ENCODE assay signal across 8 cellular contexts in genomic region chr5:179796877-179797608, GRCh38. TPM values are rescaled to one million over a fixed set of nuclear protein-coding genes. Genes with fewer than 3 reads are reported as not detected.
A peak's percentile ranks its signal among the peaks of the same experiment; 100 is the strongest.
DNase-seq lines count a peak whose midpoint lies in the region; ATAC-seq, FAIRE-seq and TF ChIP-seq lines count a peak whose summit lies in the region.

No MANE protein-coding gene starts in this region.

- peak overlapping the region; percentile 96; the same call in 1 of the 2 replicates for H3K4me2 ChIP-seq in GM12878 (ENCODE audit: control insufficient read depth, insufficient read depth)

- H2AFZ ChIP-seq in GM12878 (ENCODE audit: control insufficient read depth, low read depth, low read length) = peak overlapping the region; percentile 22

- BruUV-seq in GM12878 (replicated peaks; lab: Mats Ljungman, UMichigan) = no TSS peak

- H3K36me3 ChIP-seq in GM12878 (ENCODE audit: control insufficient read depth in 2 of 2, insufficient read depth in 2 of 2, low read length in 1 of 2) (peaks cover 0 to 13% of the 10 kb centered on the region in 2 experiments; a peak in 2 of 4 replicates), muscle layer of duodenum (ENCODE audit: control insufficient read depth in 1 of 2, insufficient read depth in 2 of 2, low read length in 2 of 2) (peaks cover 15 to 34% of the 10 kb centered on the region in 2 donors), uterus (no peaks in the 10 kb centered on the region)

- FAIRE-seq in GM12878 (lab: Jason Lieb, UNC) = no peak

- no peak for TF ChIP-seq EP300 in GM12878 (IDR thresholded peaks at IDR 0.05; ENCODE audit: borderline replicate concordance in 1 of 2, control insufficient read depth in 1 of 2, low read depth in 2 of 2, low read length in 2 of 2)

- TF ChIP-seq RAD21 in GM12878 (IDR thresholded peaks at IDR 0.05; ENCODE audit: insufficient read depth, low read depth, low read length) = no peak

- H3K9me3 ChIP-seq in GM12878 (replicated peaks; ENCODE audit: control insufficient read depth, insufficient read depth, low read length) = no peaks in the 10 kb centered on the region
- no peaks in the 10 kb centered on the region for H3K9me3 ChIP-seq in muscle layer of duodenum (ENCODE audit: control insufficient read depth in 1 of 2, low read length in 2 of 2)
- H3K9me3 ChIP-seq in uterus = no peaks in the 10 kb centered on the region

- RAD21 ChIA-PET in GM12878 (lab: Charles Lee; ENCODE audit: unreplicated experiment) = interaction anchor here (1.1 to 2.2 kb wide), 2 partner anchors 23 to 35 kb away, joined by 3 to 8 read pairs; no protein-coding TSS in a partner anchor

- H3K79me2 ChIP-seq in GM12878 (ENCODE audit: control insufficient read depth, insufficient read depth, low read length) = no peaks in the 10 kb centered on the region

- intact Hi-C loops in left ventricle myocardium superior (cut with micrococcal nuclease) (no loop called here), Right ventricle myocardium superior (cut with DNase I) (loop anchor here (10.0 kb wide), 1 partner anchor 122 kb away; no protein-coding TSS in a partner anchor), GM12878 (cut with micrococcal nuclease; ENCODE audit: unreplicated experiment) (loop anchor here (5.0 kb wide), 1 partner anchor 35 kb away; no protein-coding TSS in a partner anchor), uterus (cut with DNase I; ENCODE audit: low total_unique reads) (no loop called here)

- DNase-seq in left ventricle myocardium superior = peak; percentile 45
- DNase-seq in Right ventricle myocardium superior = no peak
- DNase-seq in GM12878 (ENCODE audit: low read depth, low spot score) = no peak
- DNase-seq in uterus = peak in 1 of 2 donors; percentile 21
- no peak for DNase-seq in COLO829 (ENCODE audit: low spot score)
- no peak for DNase-seq in HK-2 (ENCODE audit: unreplicated experiment)

- H3K27me3 ChIP-seq in GM12878 (replicated peaks in 1 of 2; ENCODE audit: control insufficient read depth in 2 of 2, insufficient read depth in 2 of 2, low read length in 1 of 2) (no peaks in the 10 kb centered on the region), muscle layer of duodenum (ENCODE audit: low read depth, low read length) (no peaks in the 10 kb centered on the region), uterus (no peaks in the 10 kb centered on the region)

- no peak overlapping the region for H3K4me3 ChIP-seq in GM12878
- H3K4me3 ChIP-seq in muscle layer of duodenum (ENCODE audit: low read depth in 1 of 2, low read length in 2 of 2) = peak overlapping the region; percentile 42 to 74
- H3K4me3 ChIP-seq in uterus = no peak overlapping the region

- no peak overlapping the region for H3K9ac ChIP-seq in GM12878 (ENCODE audit: control insufficient read depth, insufficient read depth, low read length)

- in situ Hi-C loops in GM12878 (cut with MboI) = loop anchor here (25.0 kb wide), 1 partner anchor 290 kb away; no protein-coding TSS in a partner anchor

- CTCF ChIA-PET in GM12878 (lab: Yijun Ruan, JAX) = interaction anchor here (0.5 to 2.5 kb wide), 8 partner anchors 8 to 159 kb away, joined by 3 to 16 read pairs (median 4); partner anchors contain the start of gene MRNIP

- TF ChIP-seq POLR2A in GM12878 (IDR thresholded peaks at IDR 0.05; ENCODE audit: low read depth, low read length) = no peak
- no peak for TF ChIP-seq POLR2A in uterus (IDR thresholded peaks at IDR 0.05)

- H3K4me1 ChIP-seq in GM12878 (ENCODE audit: control insufficient read depth, insufficient read depth, low read length) (peaks cover 23% of the 10 kb centered on the region), muscle layer of duodenum (ENCODE audit: control insufficient read depth in 1 of 2, insufficient read depth in 2 of 2, low read length in 2 of 2) (peaks cover 11 to 39% of the 10 kb centered on the region in 2 donors), uterus (peaks cover 0 to 9% of the 10 kb centered on the region in 2 donors)

- SMC1A ChIA-PET in GM12878 (lab: Charles Lee; ENCODE audit: uncharacterized antibody, unreplicated experiment) = interaction anchor here (0.9 to 1.6 kb wide), 4 partner anchors 20 to 119 kb away, joined by 3 read pairs; no protein-coding TSS in a partner anchor

- TF ChIP-seq CTCF in GM12878 (IDR thresholded peaks at IDR 0.05 in 2 of 3, conservative IDR thresholded peaks at IDR 0.05 in 1 of 3; ENCODE audit: control insufficient read depth in 2 of 3, extremely low read depth in 1 of 3, insufficient read depth in 1 of 3, low read depth in 3 of 3, low read length in 3 of 3) (no peak), uterus (IDR thresholded peaks at IDR 0.05) (no peak)

- ATAC-seq in left ventricle myocardium superior (no peak), Right ventricle myocardium superior (ENCODE audit: poor library complexity) (no peak), GM12878 (no peak), HG02938 (IDR thresholded peaks at IDR 0.05; ENCODE audit: unreplicated experiment) (no peak)

- POLR2A ChIA-PET in GM12878 (lab: Charles Lee) = no interaction called here

- 86% methylated on average over 21 of the region's 21 CpGs for WGBS in GM12878 (ENCODE audit: insufficient coverage, insufficient replicate concordance, low lambda C conversion rate, missing lambda C conversion rate)

- H4K20me1 ChIP-seq in GM12878 (ENCODE audit: control insufficient read depth, insufficient read depth) = no peaks in the 10 kb centered on the region

- peak overlapping the region; percentile 10; the same call in 1 of the 2 replicates for H3K27ac ChIP-seq in GM12878 (ENCODE audit: control insufficient read depth, insufficient read depth)
- peak overlapping the region; percentile 51 for H3K27ac ChIP-seq in muscle layer of duodenum (ENCODE audit: low read length)
- H3K27ac ChIP-seq in uterus = peak overlapping the region; percentile 77 to 81

TF ChIP-seq in GM12878, 131 proteins besides CTCF, POLR2A, EP300 and RAD21 (continues in another document):
- no peak for TF ChIP-seq CBX5 (IDR thresholded peaks at IDR 0.05; ENCODE audit: low read depth)

RNA-seq across cellular contexts. Expression of gene LTC4S, which starts 3.3 kb away (rescaled TPM):
- total RNA-seq in left ventricle myocardium superior (7.1 TPM), Right ventricle myocardium superior (7.6 TPM), GM12878 (2014; rRNA removed) (1.1 and 1.8 TPM in 2 replicates), GM12878 (2014; rRNA removed; fragmentation: Illumina TruSeq; extraction: Trizol) (not detected in 2 replicates), GM12878 (2021) (2.0 and 3.6 TPM in 2 replicates), uterus (10 to 100 TPM in 2 of 4 donors, 1 to 10 TPM in 1, not detected in 1; 4.1 to 22.9 (median 13.6) TPM)
- 1.1 and 1.8 TPM in 2 replicates for total RNA-seq in GM12878 (2013; cell fraction: nucleolus; rRNA removed)
- polyA plus RNA-seq in GM12878 (2011; ENCODE audit: low read depth) = not detected
- polyA plus RNA-seq in GM12878 (2011; rRNA removed) (not detected in 2 replicates), GM12878 (2014; fragmentation: Illumina TruSeq; extraction: Trizol) (not detected in 2 replicates), GM12878 (2014; fragmentation: Nextera tagmentation; extraction: Ambion mirVana) (not detected), GM12878 (2014; rRNA removed) (1.6 and 2.0 TPM in 2 replicates), GM12878 (2016; fragmentation: Nextera tagmentation; extraction: Ambion mirVana) (1 to 10 TPM in 1 of 2 experiments, under 1 TPM in 1; 0.78 to 1.3 TPM)
- polyA plus RNA-seq in GM12878 (2011; cell fraction: cytosol; rRNA removed) = 0.13 and 0.20 TPM in 2 replicates
- 0.33 and 0.50 TPM in 2 replicates for polyA plus RNA-seq in GM12878 (2011; cell fraction: nucleus; rRNA removed)
- 0.66 TPM in 1 of 2 replicates, not detected in the other for polyA plus RNA-seq in GM12878 (2012)
- polyA minus RNA-seq in GM12878 (2011; rRNA and poly(A)+ RNA removed) = not detected in 2 replicates
- not detected in 2 replicates for polyA minus RNA-seq in GM12878 (2011; cell fraction: cytosol; rRNA and poly(A)+ RNA removed)
- polyA minus RNA-seq in GM12878 (2011; cell fraction: nucleus; rRNA and poly(A)+ RNA removed) = 0.73 and 0.77 TPM in 2 replicates

RNA-seq across cellular contexts. Expression of gene MGAT4B, which starts 9.6 kb away (rescaled TPM):
- total RNA-seq in left ventricle myocardium superior (110 TPM), Right ventricle myocardium superior (93.3 TPM), GM12878 (2014; rRNA removed) (44.7 and 46.0 TPM in 2 replicates), GM12878 (2014; rRNA removed; fragmentation: Illumina TruSeq; extraction: Trizol) (25.2 and 34.4 TPM in 2 replicates), GM12878 (2021) (66.2 and 82.5 TPM in 2 replicates), uterus (10 to 100 TPM; 31.8 to 87.4 (median 66.4) TPM)
- 94.1 and 97.6 TPM in 2 replicates for total RNA-seq in GM12878 (2013; cell fraction: nucleolus; rRNA removed)
- 24.6 TPM for polyA plus RNA-seq in GM12878 (2011; ENCODE audit: low read depth)
- polyA plus RNA-seq in GM12878 (2011; rRNA removed) (24.5 and 42.8 TPM in 2 replicates), GM12878 (2014; fragmentation: Illumina TruSeq; extraction: Trizol) (27.2 and 33.3 TPM in 2 replicates), GM12878 (2014; fragmentation: Nextera tagmentation; extraction: Ambion mirVana) (under 1 TPM in 1 of 2 experiments, not detected in 1; 0.60 TPM), GM12878 (2014; rRNA removed) (59.3 and 69.7 TPM in 2 replicates), GM12878 (2016; fragmentation: Nextera tagmentation; extraction: Ambion mirVana) (1 to 10 TPM; 7.6 to 8.3 TPM)
- polyA plus RNA-seq in GM12878 (2011; cell fraction: cytosol; rRNA removed) = 57.3 and 70.6 TPM in 2 replicates
- 263 and 274 TPM in 2 replicates for polyA plus RNA-seq in GM12878 (2011; cell fraction: nucleus; rRNA removed)
- polyA plus RNA-seq in GM12878 (2012) = 44.2 and 50.9 TPM in 2 replicates
- polyA minus RNA-seq in GM12878 (2011; rRNA and poly(A)+ RNA removed) = 41.5 and 69.5 TPM in 2 replicates
- 23.1 and 28.3 TPM in 2 replicates for polyA minus RNA-seq in GM12878 (2011; cell fraction: cytosol; rRNA and poly(A)+ RNA removed)
- 83.3 and 122 TPM in 2 replicates for polyA minus RNA-seq in GM12878 (2011; cell fraction: nucleus; rRNA and poly(A)+ RNA removed)

RNA-seq across cellular contexts. Expression of gene SQSTM1, which starts 23.7 kb away (rescaled TPM):
- total RNA-seq in left ventricle myocardium superior = 434 TPM
- 437 TPM for total RNA-seq in Right ventricle myocardium superior
- 109 and 123 TPM in 2 replicates for total RNA-seq in GM12878 (2013; cell fraction: nucleolus; rRNA removed)
- total RNA-seq in GM12878 (2014; rRNA removed) = 127 and 138 TPM in 2 replicates
- 43.7 and 45.0 TPM in 2 replicates for total RNA-seq in GM12878 (2014; rRNA removed; fragmentation: Illumina TruSeq; extraction: Trizol)
- total RNA-seq in GM12878 (2021) = 105 and 106 TPM in 2 replicates
- polyA plus RNA-seq in GM12878 (2011; ENCODE audit: low read depth) = 45.8 TPM
- polyA plus RNA-seq in GM12878 (2011; rRNA removed) = 33.6 and 53.8 TPM in 2 replicates
- polyA plus RNA-seq in GM12878 (2011; cell fraction: cytosol; rRNA removed) = 81.2 and 91.2 TPM in 2 replicates
- 114 and 124 TPM in 2 replicates for polyA plus RNA-seq in GM12878 (2011; cell fraction: nucleus; rRNA removed)
- 128 and 145 TPM in 2 replicates for polyA plus RNA-seq in GM12878 (2012)
- 23.8 and 54.0 TPM in 2 replicates for polyA plus RNA-seq in GM12878 (2014; fragmentation: Illumina TruSeq; extraction: Trizol)
- polyA plus RNA-seq in GM12878 (2014; fragmentation: Nextera tagmentation; extraction: Ambion mirVana) = 1 to 10 TPM; 6.3 to 8.1 TPM
- polyA plus RNA-seq in GM12878 (2014; rRNA removed) = 70.1 and 75.3 TPM in 2 replicates
- polyA plus RNA-seq in GM12878 (2016; fragmentation: Nextera tagmentation; extraction: Ambion mirVana) = 100 to 1,000 TPM; 117 to 127 TPM
- 32.2 and 65.4 TPM in 2 replicates for polyA minus RNA-seq in GM12878 (2011; rRNA and poly(A)+ RNA removed)
- 73.9 and 76.5 TPM in 2 replicates for polyA minus RNA-seq in GM12878 (2011; cell fraction: cytosol; rRNA and poly(A)+ RNA removed)
- 135 and 203 TPM in 2 replicates for polyA minus RNA-seq in GM12878 (2011; cell fraction: nucleus; rRNA and poly(A)+ RNA removed)
- total RNA-seq in uterus = 100 to 1,000 TPM in 3 of 4 donors, 10 to 100 TPM in 1; 94.7 to 874 (median 439) TPM

Comparison
In these comparisons a context has a peak if more than half of its experiments do, and no peak if none do; other contexts are left out.
1. intact Hi-C loops: an anchor here in Right ventricle myocardium superior (10.0 kb wide) and GM12878 (5.0 kb wide); none called in left ventricle myocardium superior and uterus.
2. H3K27ac ChIP-seq: peak in every context shown above with its lines; median percentile 79 in uterus; 51 in muscle layer of duodenum; 10 in GM12878.
3. H3K4me3 ChIP-seq: peak in muscle layer of duodenum (2 of 2); none in GM12878 (single experiment) and uterus (0 of 2).